ENCODE assay signal across 10 cellular contexts in the genomic region with DNA sequence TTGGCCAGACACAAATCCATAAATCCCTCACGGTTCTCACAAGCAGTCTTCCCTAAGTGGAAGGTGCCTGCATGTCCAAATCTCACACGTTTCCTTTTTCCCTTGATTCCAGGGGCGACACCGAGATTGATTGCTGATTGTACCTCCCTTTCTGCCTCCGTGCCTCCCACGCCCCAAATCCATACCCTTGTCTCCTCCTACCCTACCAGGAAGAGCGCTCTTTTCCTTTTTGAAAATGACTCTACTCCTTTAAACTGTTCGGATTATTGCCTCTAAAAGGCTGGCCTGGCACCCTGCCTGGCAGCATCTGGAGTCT. TPM values are rescaled to one million over a fixed set of nuclear protein-coding genes. Genes with fewer than 3 reads are reported as not detected.
DNase-seq lines count a peak whose midpoint lies in the region; ATAC-seq, FAIRE-seq and TF ChIP-seq lines count a peak whose summit lies in the region.
"Had no signal": no experiment of that assay in that cellular context is flagged by ENCODE, and none has a peak within 500 bp of the region (broad histone marks: within the 10 kb centered on the region; RNA-seq: fewer than 3 reads in every experiment).

No MANE protein-coding gene starts in this region.

- RAD21 ChIA-PET in GM12878 (lab: Charles Lee; ENCODE audit: unreplicated experiment) = no interaction called here

- intact Hi-C loops in heart right ventricle (cut with DNase I) = no loop called here
- intact Hi-C loops in left cardiac atrium (cut with DNase I) = loop anchor here in 1 of 2 donors (10.0 kb wide), 2 partner anchors 79 to 131 kb away; no protein-coding TSS in a partner anchor
- intact Hi-C loops in GM12878 (cut with micrococcal nuclease; ENCODE audit: unreplicated experiment) = no loop called here
- intact Hi-C loops in transverse colon (cut with DNase I; ENCODE audit: low total_unique reads) = no loop called here
- intact Hi-C loops in head of caudate nucleus (cut with DNase I) = no loop called here

- TF ChIP-seq POLR2A in GM12878 (IDR thresholded peaks at IDR 0.05; ENCODE audit: low read depth, low read length) (no peak), transverse colon (IDR thresholded peaks at IDR 0.05) (no peak)

- H2AFZ ChIP-seq in GM12878 (ENCODE audit: control insufficient read depth, low read depth, low read length) = no peak overlapping the region

- SMC1A ChIA-PET in GM12878 (lab: Charles Lee; ENCODE audit: uncharacterized antibody, unreplicated experiment) = no interaction called here

- H3K36me3 ChIP-seq in heart right ventricle = peaks cover 0 to 31% (median 0%) of the 10 kb centered on the region in 9 donors
- no peaks in the 10 kb centered on the region for H3K36me3 ChIP-seq in GM12878 (ENCODE audit: control insufficient read depth in 2 of 2, insufficient read depth in 2 of 2, low read length in 1 of 2)
- H3K36me3 ChIP-seq in lung (ENCODE audit: control insufficient read depth in 2 of 2, insufficient read depth in 2 of 2, low read length in 2 of 2) = no peaks in the 10 kb centered on the region
- no peaks in the 10 kb centered on the region for H3K36me3 ChIP-seq in transverse colon

- H3K4me1 ChIP-seq in heart right ventricle (peaks cover 17 to 94% (median 67%) of the 10 kb centered on the region in 9 donors), GM12878 (ENCODE audit: control insufficient read depth, insufficient read depth, low read length) (no peaks in the 10 kb centered on the region; the same call in 1 of the 2 replicates), lung (ENCODE audit: control insufficient read depth in 2 of 2, insufficient read depth in 2 of 2, low read length in 2 of 2) (peaks cover 14 to 20% of the 10 kb centered on the region in 2 donors), transverse colon (peaks cover 26 to 48% (median 37%) of the 10 kb centered on the region in 4 donors)

- TF ChIP-seq RAD21 in GM12878 (IDR thresholded peaks at IDR 0.05; ENCODE audit: insufficient read depth, low read depth, low read length) = no peak

- FAIRE-seq in GM12878 (lab: Jason Lieb, UNC) = no peak

- no peak overlapping the region for H3K9ac ChIP-seq in GM12878 (ENCODE audit: control insufficient read depth, insufficient read depth, low read length)

- H3K27me3 ChIP-seq in heart right ventricle = peaks cover 0 to 57% (median 8%) of the 10 kb centered on the region in 7 donors
- H3K27me3 ChIP-seq in GM12878 (replicated peaks in 1 of 2; ENCODE audit: control insufficient read depth in 2 of 2, insufficient read depth in 2 of 2, low read length in 1 of 2) = peaks cover 2% of the 10 kb centered on the region in 2 experiments; a peak in 2 of 4 replicates
- peaks cover 4% of the 10 kb centered on the region for H3K27me3 ChIP-seq in lung (ENCODE audit: control insufficient read depth, insufficient read depth)
- peaks cover 42% of the 10 kb centered on the region for H3K27me3 ChIP-seq in transverse colon

- peaks cover 12% of the 10 kb centered on the region for H3K79me2 ChIP-seq in GM12878 (ENCODE audit: control insufficient read depth, insufficient read depth, low read length)

- WGBS in heart right ventricle, 2 donors = 15 to 24% methylated on average over 8 of the region's 8 CpGs
- WGBS in GM12878 (ENCODE audit: insufficient coverage, insufficient replicate concordance, low lambda C conversion rate, missing lambda C conversion rate) = 54% methylated on average over 7 of the region's 8 CpGs
- 39 to 54% methylated on average over 8 of the region's 8 CpGs for WGBS in lung, 2 donors
- 13 to 26% methylated on average over 6 to 8 of the region's 8 CpGs for WGBS in transverse colon (ENCODE audit: low coverage in 1 of 2), 2 donors

- POLR2A ChIA-PET in GM12878 (lab: Charles Lee) = no interaction called here

- CTCF ChIA-PET in GM12878 (lab: Yijun Ruan, JAX) = no interaction called here

- peak overlapping the region; percentile 10 to 90 (median 70) for H3K27ac ChIP-seq in heart right ventricle
- no peak overlapping the region for H3K27ac ChIP-seq in GM12878 (ENCODE audit: control insufficient read depth, insufficient read depth)
- peak overlapping the region; percentile 2 to 74 for H3K27ac ChIP-seq in lung (ENCODE audit: low read depth in 1 of 2, low read length in 1 of 2)
- peak overlapping the region; percentile 21 to 56 (median 40) for H3K27ac ChIP-seq in transverse colon
- H3K27ac ChIP-seq: VCaP had no signal

- no peak overlapping the region for H3K4me2 ChIP-seq in GM12878 (ENCODE audit: control insufficient read depth, insufficient read depth)

- TF ChIP-seq CTCF in heart right ventricle (IDR thresholded peaks at IDR 0.05) = no peak
- no peak for TF ChIP-seq CTCF in GM12878 (IDR thresholded peaks at IDR 0.05 in 2 of 3, conservative IDR thresholded peaks at IDR 0.05 in 1 of 3; ENCODE audit: control insufficient read depth in 2 of 3, extremely low read depth in 1 of 3, insufficient read depth in 1 of 3, low read depth in 3 of 3, low read length in 3 of 3)
- no peak for TF ChIP-seq CTCF in lung (IDR thresholded peaks at IDR 0.05; ENCODE audit: control extremely low read depth, extremely low read depth)
- TF ChIP-seq CTCF in transverse colon (IDR thresholded peaks at IDR 0.05) = no peak

- ATAC-seq in heart right ventricle = no peak
- ATAC-seq in left cardiac atrium = no peak
- no peak for ATAC-seq in GM12878
- ATAC-seq in lung (ENCODE audit: insufficient read depth, low FRiP score) = no peak
- ATAC-seq in HG03432 (IDR thresholded peaks at IDR 0.05; ENCODE audit: unreplicated experiment) = no peak
- ATAC-seq: PC-3 had no signal

- peak overlapping the region in 7 of 10 donors; percentile 2 to 47 (median 24) for H3K4me3 ChIP-seq in heart right ventricle
- peak overlapping the region; percentile 15; the same call in 1 of the 2 replicates for H3K4me3 ChIP-seq in GM12878
- no peak overlapping the region for H3K4me3 ChIP-seq in lung
- H3K4me3 ChIP-seq in transverse colon = no peak overlapping the region

- TF ChIP-seq EP300 in GM12878 (IDR thresholded peaks at IDR 0.05; ENCODE audit: borderline replicate concordance in 1 of 2, control insufficient read depth in 1 of 2, low read depth in 2 of 2, low read length in 2 of 2) (no peak), transverse colon (IDR thresholded peaks at IDR 0.05; ENCODE audit: low read depth) (no peak)

- no peaks in the 10 kb centered on the region for H4K20me1 ChIP-seq in GM12878 (ENCODE audit: control insufficient read depth, insufficient read depth)

- in situ Hi-C loops in GM12878 (cut with MboI) = no loop called here
- in situ Hi-C loops in transverse colon (cut with MboI; ENCODE audit: low pct_ligation_motif_present in 1 of 4, low pct_unique_long_range_greater_than_20kb in 1 of 4, low sequenced_read_pairs in 3 of 4) = loop anchor here in 1 of 4 donors (25.0 kb wide), 1 partner anchor 239 kb away; no protein-coding TSS in a partner anchor

- no peak for DNase-seq in heart right ventricle
- no peak for DNase-seq in left cardiac atrium
- DNase-seq in GM12878 (ENCODE audit: low read depth, low spot score) = no peak
- no peak for DNase-seq in lung (ENCODE audit: low spot score)
- no peak for DNase-seq in transverse colon
- DNase-seq in NK-92 (lab: John Stamatoyannopoulos, UW; ENCODE audit: unreplicated experiment) = no peak
- DNase-seq in head of caudate nucleus = no peak
- DNase-seq: PC-3 had no signal

- H3K9me3 ChIP-seq in heart right ventricle (no peaks in the 10 kb centered on the region), GM12878 (replicated peaks; ENCODE audit: control insufficient read depth, insufficient read depth, low read length) (no peaks in the 10 kb centered on the region), lung (ENCODE audit: control insufficient read depth in 2 of 2, insufficient read depth in 1 of 2, low read length in 1 of 2) (no peaks in the 10 kb centered on the region), transverse colon (no peaks in the 10 kb centered on the region)

- BruUV-seq in GM12878 (replicated peaks; lab: Mats Ljungman, UMichigan) = no TSS peak

TF ChIP-seq in GM12878, 131 proteins besides CTCF, POLR2A, EP300 and RAD21 (continues in another document):
- no peak for TF ChIP-seq FOXK2 (IDR thresholded peaks at IDR 0.05)

RNA-seq across cellular contexts. Expression of gene STC2, which starts 4.5 kb away (rescaled TPM):
- total RNA-seq in heart right ventricle (10 to 100 TPM in 3 of 10 donors, 1 to 10 TPM in 7; 3.7 to 26.9 (median 6.8) TPM), left cardiac atrium (10 to 100 TPM; 13.5 to 17.5 TPM), GM12878 (2014; rRNA removed) (2.0 and 3.4 TPM in 2 replicates), GM12878 (2014; rRNA removed; fragmentation: Illumina TruSeq; extraction: Trizol) (1.7 and 1.8 TPM in 2 replicates), GM12878 (2021) (3.5 and 3.7 TPM in 2 replicates), lung (10 to 100 TPM in 1 of 2 donors, 1 to 10 TPM in 1; 6.6 to 10.2 TPM), transverse colon (1 to 10 TPM; 1.5 to 8.1 (median 2.0) TPM)
- polyA plus RNA-seq in heart right ventricle (1 to 10 TPM; 4.0 to 4.6 TPM), GM12878 (2011; rRNA removed) (1.1 and 1.2 TPM in 2 replicates), GM12878 (2014; fragmentation: Illumina TruSeq; extraction: Trizol) (1.5 and 2.0 TPM in 2 replicates), GM12878 (2014; fragmentation: Nextera tagmentation; extraction: Ambion mirVana) (under 1 TPM; 0.05 to 0.13 TPM), GM12878 (2014; rRNA removed) (3.2 and 4.8 TPM in 2 replicates), GM12878 (2016; fragmentation: Nextera tagmentation; extraction: Ambion mirVana) (1 to 10 TPM; 2.6 to 4.4 TPM), lung (10 to 100 TPM in 1 of 2 donors, 1 to 10 TPM in 1; 3.1 to 18.1 TPM)
- 24.5 and 26.4 TPM in 2 replicates for total RNA-seq in GM12878 (2013; cell fraction: nucleolus; rRNA removed)
- polyA plus RNA-seq in GM12878 (2011; ENCODE audit: low read depth) = 2.1 TPM
- polyA plus RNA-seq in GM12878 (2011; cell fraction: cytosol; rRNA removed) = 0.62 and 1.5 TPM in 2 replicates
- 2.4 and 4.0 TPM in 2 replicates for polyA plus RNA-seq in GM12878 (2011; cell fraction: nucleus; rRNA removed)
- polyA plus RNA-seq in GM12878 (2012) = 5.0 and 6.0 TPM in 2 replicates
- 0.51 and 0.98 TPM in 2 replicates for polyA minus RNA-seq in GM12878 (2011; rRNA and poly(A)+ RNA removed)
- 0.67 and 3.0 TPM in 2 replicates for polyA minus RNA-seq in GM12878 (2011; cell fraction: cytosol; rRNA and poly(A)+ RNA removed)
- polyA minus RNA-seq in GM12878 (2011; cell fraction: nucleus; rRNA and poly(A)+ RNA removed) = 1.6 and 1.9 TPM in 2 replicates

Comparison
In these comparisons a context has a peak if more than half of its experiments do, and no peak if none do; other contexts are left out.
1. H3K4me3 ChIP-seq: peak in heart right ventricle (7 of 10) and GM12878 (single experiment); none in lung (single experiment) and transverse colon (0 of 4).